1 cellular context compared by ENCODE assay signal in genomic region chr1:234955107-234955731, GRCh38.
TF ChIP-seq lines count a peak whose summit lies in the region.

No MANE protein-coding gene starts in this region.

TF ChIP-seq in HepG2, 621 proteins besides CTCF, POLR2A, EP300 and RAD21 (continued from another document and continues in another):
- TF ChIP-seq ZNF687 (CRISPR knock-in tag; IDR thresholded peaks at IDR 0.05) (peak; percentile 95), MAFK (conservative IDR thresholded peaks at IDR 0.05 in 1 of 2, IDR thresholded peaks at IDR 0.05 in 1 of 2; ENCODE audit: low read length in 2 of 2) (no peak), NFRKB (IDR thresholded peaks at IDR 0.05) (no peak), SRSF1 (optimal IDR thresholded peaks at IDR 0.05; ENCODE audit: low read depth, low read length) (no peak), HOMEZ (CRISPR knock-in tag; IDR thresholded peaks at IDR 0.05; ENCODE audit: low read depth) (no peak), ZBTB42 (CRISPR knock-in tag; IDR thresholded peaks at IDR 0.05) (no peak), ZSCAN12 (CRISPR knock-in tag; IDR thresholded peaks at IDR 0.05) (no peak), TCF7L2 (IDR thresholded peaks at IDR 0.05; ENCODE audit: low read depth, low read length) (no peak), NPAS2 (CRISPR knock-in tag; IDR thresholded peaks at IDR 0.05; ENCODE audit: borderline replicate concordance) (no peak), SNAI1 (CRISPR knock-in tag; IDR thresholded peaks at IDR 0.05; ENCODE audit: borderline replicate concordance) (no peak), NCOA5 (CRISPR knock-in tag; IDR thresholded peaks at IDR 0.05) (no peak), HOXA3 (CRISPR knock-in tag; IDR thresholded peaks at IDR 0.05) (peak; percentile 65), ZNF709 (CRISPR knock-in tag; IDR thresholded peaks at IDR 0.05) (no peak), ARHGAP35 (CRISPR knock-in tag; IDR thresholded peaks at IDR 0.05; ENCODE audit: borderline replicate concordance) (no peak), MAFG (CRISPR knock-in tag; IDR thresholded peaks at IDR 0.05) (no peak), HNRNPH1 (optimal IDR thresholded peaks at IDR 0.05; ENCODE audit: low read depth, low read length) (no peak), SIX4 (CRISPR knock-in tag; IDR thresholded peaks at IDR 0.05) (no peak; the same call in 1 of the 2 replicates), TEF (CRISPR knock-in tag; IDR thresholded peaks at IDR 0.05) (no peak), U2AF2 (IDR thresholded peaks at IDR 0.05; ENCODE audit: low read depth, low read length) (no peak), ZFP37 (CRISPR knock-in tag; IDR thresholded peaks at IDR 0.05; ENCODE audit: borderline replicate concordance) (0 out of 2 replicates have a peak, but pooled peaks have one; percentile 44), TRIM22 (IDR thresholded peaks at IDR 0.05) (no peak), ZNF589 (CRISPR knock-in tag; conservative IDR thresholded peaks at IDR 0.05) (no peak), ZNF292 (CRISPR knock-in tag; IDR thresholded peaks at IDR 0.05; ENCODE audit: borderline replicate concordance, low read depth) (peak; percentile 69; the same call in 1 of the 2 replicates), HINFP (CRISPR knock-in tag; IDR thresholded peaks at IDR 0.05; ENCODE audit: low read depth) (no peak), POLR2G (IDR thresholded peaks at IDR 0.05; ENCODE audit: low read depth, low read length) (peak; percentile 59), RFXAP (CRISPR knock-in tag; IDR thresholded peaks at IDR 0.05; ENCODE audit: borderline replicate concordance) (0 out of 2 replicates have a peak, but pooled peaks have one; percentile 55), TIGD3 (CRISPR knock-in tag; IDR thresholded peaks at IDR 0.05; ENCODE audit: borderline replicate concordance) (no peak), ZNF503 (CRISPR knock-in tag; IDR thresholded peaks at IDR 0.05) (0 out of 2 replicates have a peak, but pooled peaks have one; percentile 36), ATF4 (CRISPR knock-in tag; IDR thresholded peaks at IDR 0.05) (no peak), NRL (CRISPR knock-in tag; IDR thresholded peaks at IDR 0.05; ENCODE audit: borderline replicate concordance) (0 out of 2 replicates have a peak, but pooled peaks have one; percentile 47), MNT (IDR thresholded peaks at IDR 0.05) (no peak), ZNF432 (CRISPR knock-in tag; IDR thresholded peaks at IDR 0.05; ENCODE audit: borderline replicate concordance) (no peak), CHCHD3 (CRISPR knock-in tag; IDR thresholded peaks at IDR 0.05) (no peak), TFDP1 (CRISPR knock-in tag; IDR thresholded peaks at IDR 0.05; ENCODE audit: borderline replicate concordance) (0 out of 2 replicates have a peak, but pooled peaks have one; percentile 12), RAD51 (IDR thresholded peaks at IDR 0.05; ENCODE audit: borderline replicate concordance) (no peak), SIN3A (IDR thresholded peaks at IDR 0.05; ENCODE audit: borderline replicate concordance, low read depth, low read length) (no peak), SOX5 (CRISPR knock-in tag; IDR thresholded peaks at IDR 0.05; ENCODE audit: borderline replicate concordance) (peak; percentile 56; the same call in 1 of the 2 replicates), PAX8 (CRISPR knock-in tag; IDR thresholded peaks at IDR 0.05; ENCODE audit: borderline replicate concordance) (no peak), MBNL3 (CRISPR knock-in tag; conservative IDR thresholded peaks at IDR 0.05) (no peak), ZNF672 (CRISPR knock-in tag; IDR thresholded peaks at IDR 0.05) (no peak), ZNF160 (CRISPR knock-in tag; IDR thresholded peaks at IDR 0.05) (0 out of 2 replicates have a peak, but pooled peaks have one; percentile 47), ZXDC (CRISPR knock-in tag; IDR thresholded peaks at IDR 0.05) (no peak), ZNF740 (CRISPR knock-in tag; IDR thresholded peaks at IDR 0.05) (no peak)
